In the genomic region with DNA sequence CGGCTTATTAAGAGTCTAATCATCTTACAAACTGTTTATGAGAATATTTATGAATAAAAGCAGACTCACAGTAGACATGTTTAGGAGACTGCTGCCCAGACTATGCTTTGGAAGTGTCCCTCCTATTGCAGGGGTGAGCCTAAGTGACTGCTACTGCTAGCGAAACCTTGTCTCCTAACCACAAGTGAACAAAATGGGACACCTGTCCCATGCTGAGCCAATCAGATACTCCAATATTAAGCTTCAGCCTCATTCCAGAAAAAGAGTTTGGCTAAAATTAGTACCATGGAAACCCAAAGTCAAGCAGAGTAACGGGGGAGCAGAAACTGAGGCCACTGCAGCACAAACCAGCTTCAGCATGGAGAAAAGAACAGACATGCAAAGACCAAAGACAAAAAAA, we compare ENCODE assay signal across 19 cellular contexts. TPM values are rescaled to one million over a fixed set of nuclear protein-coding genes. Genes with fewer than 3 reads are reported as not detected.
DNase-seq lines count a peak whose midpoint lies in the region; ATAC-seq and TF ChIP-seq lines count a peak whose summit lies in the region.
"Had no signal": no experiment of that assay in that cellular context is flagged by ENCODE, and none has a peak within 500 bp of the region (broad histone marks: within the 10 kb centered on the region; RNA-seq: fewer than 3 reads in every experiment).

No MANE protein-coding gene starts in this region.

- H3K27me3 ChIP-seq in sigmoid colon, result no peaks in the 10 kb centered on the region
- H3K27me3 ChIP-seq: stomach had no signal

- H3K9me3 ChIP-seq in sigmoid colon, result no peaks in the 10 kb centered on the region
- H3K9me3 ChIP-seq: A549, stomach had no signal

- H3K4me1 ChIP-seq in sigmoid colon, result peaks cover 0 to 71% (median 53%) of the 10 kb centered on the region in 4 donors

- TF ChIP-seq POLR2A in sigmoid colon (IDR thresholded peaks at IDR 0.05), result no peak

- no peaks in the 10 kb centered on the region for H3K27me3 Mint-ChIP-seq in activated T-cell treated with anti-CD3 and anti-CD28 coated beads, Interleukin-2, amount 50 U/mL, for 72 hours (ENCODE audit: low read depth)
- no peaks in the 10 kb centered on the region for H3K27me3 Mint-ChIP-seq in T-cell
- H3K27me3 Mint-ChIP-seq in immature natural killer cell (ENCODE audit: low read depth in 3 of 3), result peaks cover 11 to 19% (median 18%) of the 10 kb centered on the region in 3 donors

- H3K4me3 Mint-ChIP-seq in activated T-cell treated with anti-CD3 and anti-CD28 coated beads, Interleukin-2, amount 50 U/mL, for 72 hours, result peak overlapping the region; percentile 18 to 32
- peak overlapping the region in 1 of 3 donors; percentile 94 for H3K4me3 Mint-ChIP-seq in T-cell
- peak overlapping the region in 4 of 5 donors; percentile 52 to 56 (median 53) for H3K4me3 Mint-ChIP-seq in immature natural killer cell
- H3K4me3 Mint-ChIP-seq: T-helper 2 cell treated with Interferon-gamma antibody and Interleukin-4, amounts not matched to agents 5 μg/mL and 100 μg/mL, for 36 hours had no signal

- TF ChIP-seq CTCF in sigmoid colon (IDR thresholded peaks at IDR 0.05), result no peak

- no peak overlapping the region for H3K4me3 ChIP-seq in sigmoid colon
- H3K4me3 ChIP-seq: A549, lung, stomach had no signal

- no peak for DNase-seq in activated T-cell treated with anti-CD3 and anti-CD28 coated beads, Interleukin-2, amount 50 U/mL, for 72 hours
- DNase-seq in activated T-cell treated with anti-CD3 and anti-CD28 coated beads for 4 hours (no peak), T-cell (no peak), immature natural killer cell (no peak), sigmoid colon (no peak), NAMALWA (ENCODE audit: low spot score) (no peak)
- DNase-seq in activated effector memory CD4-positive, alpha-beta T cell treated with anti-CD3 and anti-CD28 coated beads, Interleukin-2, amount 50 U/mL, for 16 hours, result no peak
- DNase-seq in activated CD4-positive, CD25-positive, alpha-beta regulatory T cell (lab: John Stamatoyannopoulos, UW), result no peak
- DNase-seq: activated CD4-positive, CD25-positive, alpha-beta regulatory T cell treated with anti-CD3 and anti-CD28 coated beads, Interleukin-2, amount 50 U/mL, for 72 hours; activated CD8-positive, alpha-beta memory T cell treated with anti-CD3 and anti-CD28 coated beads, Interleukin-2, amount 50 U/mL, for 48 hours; DMS79; NCI-H2029; right cardiac atrium; SIG-M5; stomach had no signal

- intact Hi-C loops in sigmoid colon (cut with DNase I), result no loop called here

- H3K27ac Mint-ChIP-seq in activated T-cell treated with anti-CD3 and anti-CD28 coated beads, Interleukin-2, amount 50 U/mL, for 72 hours, result no peak overlapping the region
- H3K27ac Mint-ChIP-seq in T-cell (peak overlapping the region; percentile 29 to 57), immature natural killer cell (peak overlapping the region in 5 of 6 donors; percentile 18 to 84 (median 80))
- H3K27ac Mint-ChIP-seq: T-helper 2 cell treated with Interferon-gamma antibody and Interleukin-4, amounts not matched to agents 5 μg/mL and 100 μg/mL, for 36 hours had no signal

- no peak for TF ChIP-seq EP300 in sigmoid colon (IDR thresholded peaks at IDR 0.05)

- no peak for ATAC-seq in activated T-cell treated with anti-CD3 and anti-CD28 coated beads, Interleukin-2, amount 50 U/mL, for 72 hours (replicated peaks in 1 of 2)
- no peak for ATAC-seq in T-cell (replicated peaks in 1 of 4)
- ATAC-seq: A549, right cardiac atrium had no signal

- H3K27ac ChIP-seq in sigmoid colon, result peak overlapping the region; percentile 12 to 100 (median 70)
- H3K27ac ChIP-seq: A549, C4-2B had no signal

- H3K9me3 Mint-ChIP-seq in activated T-cell treated with anti-CD3 and anti-CD28 coated beads, Interleukin-2, amount 50 U/mL, for 72 hours, result no peaks in the 10 kb centered on the region
- H3K9me3 Mint-ChIP-seq in T-cell (no peaks in the 10 kb centered on the region), immature natural killer cell (no peaks in the 10 kb centered on the region)
- H3K9me3 Mint-ChIP-seq: T-helper 2 cell treated with Interferon-gamma antibody and Interleukin-4, amounts not matched to agents 5 μg/mL and 100 μg/mL, for 36 hours had no signal

- POLR2A ChIA-PET in T-cell (lab: Charles Lee), result interaction anchor here in 1 of 2 donors (0.6 kb wide), 2 partner anchors 68 to 96 kb away, joined by 3 read pairs; partner anchors contain the start of gene SLMAP

- WGBS in sigmoid colon, 2 donors, result 81 to 91% methylated on average over 3 of the region's 3 CpGs

- no peaks in the 10 kb centered on the region for H3K36me3 ChIP-seq in sigmoid colon

- CTCF ChIA-PET in T-cell (lab: Charles Lee), result interaction anchor here (0.6 kb wide), 2 partner anchors 13 to 41 kb away, joined by 3 to 5 read pairs; no protein-coding TSS in a partner anchor

- no peaks in the 10 kb centered on the region for H3K36me3 Mint-ChIP-seq in activated T-cell treated with anti-CD3 and anti-CD28 coated beads, Interleukin-2, amount 50 U/mL, for 72 hours (ENCODE audit: insufficient read depth in 2 of 2)
- peaks cover 6% of the 10 kb centered on the region for H3K36me3 Mint-ChIP-seq in T-cell
- H3K36me3 Mint-ChIP-seq in immature natural killer cell, result peaks cover 0 to 7% (median 4%) of the 10 kb centered on the region in 3 donors

- H3K4me1 Mint-ChIP-seq in activated T-cell treated with anti-CD3 and anti-CD28 coated beads, Interleukin-2, amount 50 U/mL, for 72 hours (ENCODE audit: low read depth), result peaks cover 57% of the 10 kb centered on the region
- peaks cover 66 to 69% (median 68%) of the 10 kb centered on the region in 3 donors for H3K4me1 Mint-ChIP-seq in T-cell
- H3K4me1 Mint-ChIP-seq in immature natural killer cell, result peaks cover 66 to 69% of the 10 kb centered on the region in 2 donors

RNA-seq across cellular contexts. Expression of gene DENND6A, which starts 4.6 kb away (rescaled TPM):
- total RNA-seq in activated T-cell treated with anti-CD3 and anti-CD28 coated beads, Interleukin-2, amount 50 U/mL, for 72 hours, result 10 to 100 TPM; 19.1 to 22.5 TPM
- 10 to 100 TPM; 31.6 to 58.9 (median 35.6) TPM for total RNA-seq in T-cell
- 10 to 100 TPM in 2 of 3 donors, 1 to 10 TPM in 1; 8.8 to 37.1 (median 27.5) TPM for polyA plus RNA-seq in immature natural killer cell
- 10 to 100 TPM; 23.8 to 51.7 (median 38.4) TPM for total RNA-seq in sigmoid colon
- polyA plus RNA-seq in sigmoid colon, result 1 to 10 TPM; 6.0 to 8.6 (median 8.6) TPM
